8 cellular contexts compared by ENCODE assay signal in genomic region chr14:102819790-102820330, GRCh38. TPM values are rescaled to one million over a fixed set of nuclear protein-coding genes. Genes with fewer than 3 reads are reported as not detected.
A peak's percentile ranks its signal among the peaks of the same experiment; 100 is the strongest.
DNase-seq lines count a peak whose midpoint lies in the region; ATAC-seq and TF ChIP-seq lines count a peak whose summit lies in the region.

No MANE protein-coding gene starts in this region.

- TF ChIP-seq CTCF in thyroid gland (IDR thresholded peaks at IDR 0.05): no peak

- peaks cover 47% of the 10 kb centered on the region for H3K36me3 Mint-ChIP-seq in activated CD4-positive, alpha-beta T cell treated with anti-CD3 and anti-CD28 coated beads for 36 hours (ENCODE audit: low read depth)
- peaks cover 51% of the 10 kb centered on the region for H3K36me3 Mint-ChIP-seq in activated T-helper 2 cell treated with anti-CD3 and anti-CD28 coated beads, Interferon-gamma antibody, Interleukin-2, Interleukin-4, amounts not matched to agents 10 μg/mL and 5 μg/mL and 100 μg/mL, durations not matched to agents 14 hours and 24 hours and 36 hours (ENCODE audit: low read depth)
- peaks cover 66% of the 10 kb centered on the region for H3K36me3 Mint-ChIP-seq in stimulated activated effector memory CD8-positive, alpha-beta T cell treated with anti-CD3 and anti-CD28 coated beads, Interleukin-12 subunit alpha, Interleukin-12 subunit beta, amount 100 ng/mL, for 72 hours

- no peak overlapping the region for H3K4me3 ChIP-seq in thyroid gland (replicated peaks in 1 of 3)

- H3K9me3 Mint-ChIP-seq in activated CD4-positive, alpha-beta T cell treated with anti-CD3 and anti-CD28 coated beads for 36 hours (ENCODE audit: low read depth): no peaks in the 10 kb centered on the region
- no peaks in the 10 kb centered on the region for H3K9me3 Mint-ChIP-seq in activated T-helper 2 cell treated with anti-CD3 and anti-CD28 coated beads, Interferon-gamma antibody, Interleukin-2, Interleukin-4, amounts not matched to agents 10 μg/mL and 5 μg/mL and 100 μg/mL, durations not matched to agents 14 hours and 24 hours and 36 hours
- no peaks in the 10 kb centered on the region for H3K9me3 Mint-ChIP-seq in stimulated activated effector memory CD8-positive, alpha-beta T cell treated with anti-CD3 and anti-CD28 coated beads, Interleukin-12 subunit alpha, Interleukin-12 subunit beta, amount 100 ng/mL, for 72 hours

- peaks cover 0 to 23% of the 10 kb centered on the region in 2 donors for H3K4me1 ChIP-seq in thyroid gland

- H3K27me3 ChIP-seq in thyroid gland: no peaks in the 10 kb centered on the region

- peak overlapping the region; percentile 94 for H3K27ac Mint-ChIP-seq in activated CD4-positive, alpha-beta T cell treated with anti-CD3 and anti-CD28 coated beads for 36 hours
- peak overlapping the region; percentile 88 for H3K27ac Mint-ChIP-seq in activated T-helper 2 cell treated with anti-CD3 and anti-CD28 coated beads, Interferon-gamma antibody, Interleukin-2, Interleukin-4, amounts not matched to agents 10 μg/mL and 5 μg/mL and 100 μg/mL, durations not matched to agents 14 hours and 24 hours and 36 hours
- H3K27ac Mint-ChIP-seq in stimulated activated effector memory CD8-positive, alpha-beta T cell treated with anti-CD3 and anti-CD28 coated beads, Interleukin-12 subunit alpha, Interleukin-12 subunit beta, amount 100 ng/mL, for 72 hours: peak overlapping the region; percentile 93

- POLR2A ChIA-PET in activated CD4-positive, alpha-beta T cell treated with anti-CD3 and anti-CD28 coated beads for 36 hours (lab: Charles Lee): interaction anchor here (0.6 to 2.5 kb wide), 7 partner anchors 11 to 996 kb away, joined by 3 to 14 read pairs (median 4); no protein-coding TSS in a partner anchor

- no peak overlapping the region for H3K27ac ChIP-seq in thyroid gland

- H3K27me3 Mint-ChIP-seq in activated CD4-positive, alpha-beta T cell treated with anti-CD3 and anti-CD28 coated beads for 36 hours: no peaks in the 10 kb centered on the region
- no peaks in the 10 kb centered on the region for H3K27me3 Mint-ChIP-seq in activated T-helper 2 cell treated with anti-CD3 and anti-CD28 coated beads, Interferon-gamma antibody, Interleukin-2, Interleukin-4, amounts not matched to agents 10 μg/mL and 5 μg/mL and 100 μg/mL, durations not matched to agents 14 hours and 24 hours and 36 hours (ENCODE audit: low read depth)

- TF ChIP-seq POLR2A in thyroid gland (IDR thresholded peaks at IDR 0.05): no peak

- CTCF ChIA-PET in activated CD4-positive, alpha-beta T cell treated with anti-CD3 and anti-CD28 coated beads for 36 hours (lab: Charles Lee): interaction anchor here (1.7 to 6.0 kb wide), 2 partner anchors 11 to 29 kb away, joined by 5 to 40 read pairs; no protein-coding TSS in a partner anchor

- ATAC-seq in activated CD4-positive, alpha-beta T cell treated with anti-CD3 and anti-CD28 coated beads for 36 hours: peak; percentile 20
- ATAC-seq in HG02938 (IDR thresholded peaks at IDR 0.05; ENCODE audit: unreplicated experiment) (peak; percentile 24), GM19328 (IDR thresholded peaks at IDR 0.05; ENCODE audit: unreplicated experiment) (no peak)
- peak; percentile 29 for ATAC-seq in stimulated activated effector memory CD8-positive, alpha-beta T cell treated with anti-CD3 and anti-CD28 coated beads, Interleukin-12 subunit alpha, Interleukin-12 subunit beta, amount 100 ng/mL, for 72 hours

- peak; percentile 51 for DNase-seq in activated CD4-positive, alpha-beta T cell treated with anti-CD3 and anti-CD28 coated beads for 36 hours
- DNase-seq in activated CD4-positive, alpha-beta T cell treated with anti-CD3 and anti-CD28 coated beads, Interleukin-2, amount 50 U/mL, for 1 hour: no peak
- DNase-seq in activated T-helper 2 cell treated with anti-CD3 and anti-CD28 coated beads, Interferon-gamma antibody, Interleukin-2, Interleukin-4, amounts not matched to agents 10 μg/mL and 5 μg/mL and 100 μg/mL, durations not matched to agents 14 hours and 24 hours and 36 hours (ENCODE audit: low spot score): no peak
- DNase-seq in stimulated activated effector memory CD8-positive, alpha-beta T cell treated with anti-CD3 and anti-CD28 coated beads, Interleukin-12 subunit alpha, Interleukin-12 subunit beta, amount 100 ng/mL, for 72 hours (ENCODE audit: low spot score in 2 of 2): no peak
- DNase-seq in thyroid gland (no peak), NCI-H2227 (lab: John Stamatoyannopoulos, UW; ENCODE audit: unreplicated experiment) (no peak)

- 91 to 92% methylated on average over 15 of the region's 15 CpGs for WGBS in thyroid gland, 2 donors

- no peaks in the 10 kb centered on the region for H3K9me3 ChIP-seq in thyroid gland

- peak overlapping the region; percentile 61 for H3K4me3 Mint-ChIP-seq in activated CD4-positive, alpha-beta T cell treated with anti-CD3 and anti-CD28 coated beads for 36 hours
- peak overlapping the region; percentile 59 for H3K4me3 Mint-ChIP-seq in activated T-helper 2 cell treated with anti-CD3 and anti-CD28 coated beads, Interferon-gamma antibody, Interleukin-2, Interleukin-4, amounts not matched to agents 10 μg/mL and 5 μg/mL and 100 μg/mL, durations not matched to agents 14 hours and 24 hours and 36 hours (ENCODE audit: low read depth)
- peak overlapping the region; percentile 73 for H3K4me3 Mint-ChIP-seq in stimulated activated effector memory CD8-positive, alpha-beta T cell treated with anti-CD3 and anti-CD28 coated beads, Interleukin-12 subunit alpha, Interleukin-12 subunit beta, amount 100 ng/mL, for 72 hours

- H3K36me3 ChIP-seq in thyroid gland: no peaks in the 10 kb centered on the region

- peaks cover 87% of the 10 kb centered on the region for H3K4me1 Mint-ChIP-seq in activated CD4-positive, alpha-beta T cell treated with anti-CD3 and anti-CD28 coated beads for 36 hours
- peaks cover 68% of the 10 kb centered on the region for H3K4me1 Mint-ChIP-seq in activated T-helper 2 cell treated with anti-CD3 and anti-CD28 coated beads, Interferon-gamma antibody, Interleukin-2, Interleukin-4, amounts not matched to agents 10 μg/mL and 5 μg/mL and 100 μg/mL, durations not matched to agents 14 hours and 24 hours and 36 hours (ENCODE audit: low read depth)
- peaks cover 78% of the 10 kb centered on the region for H3K4me1 Mint-ChIP-seq in stimulated activated effector memory CD8-positive, alpha-beta T cell treated with anti-CD3 and anti-CD28 coated beads, Interleukin-12 subunit alpha, Interleukin-12 subunit beta, amount 100 ng/mL, for 72 hours

- intact Hi-C loops in activated CD4-positive, alpha-beta T cell treated with anti-CD3 and anti-CD28 coated beads for 36 hours (cut with DNase I, micrococcal nuclease): loop anchor here (1.0 to 5.0 kb wide), 5 partner anchors 35 to 998 kb away; partner anchors contain the start of gene EIF5 (in 1 of the 2)
- intact Hi-C loops in activated T-helper 2 cell treated with anti-CD3 and anti-CD28 coated beads, Interferon-gamma antibody, Interleukin-2, Interleukin-4, amounts not matched to agents 10 μg/mL and 5 μg/mL and 100 μg/mL, durations not matched to agents 14 hours and 24 hours and 36 hours (cut with micrococcal nuclease): loop anchor here (1.0 kb wide), 1 partner anchor 13 kb away; no protein-coding TSS in a partner anchor
- intact Hi-C loops in thyroid gland (cut with DNase I): no loop called here

RNA-seq across cellular contexts. Expression of gene TRAF3, which starts 42.6 kb away (rescaled TPM):
- total RNA-seq in activated CD4-positive, alpha-beta T cell treated with anti-CD3 and anti-CD28 coated beads for 36 hours: 10 to 100 TPM; 66.4 to 83.7 TPM
- total RNA-seq in activated T-helper 2 cell treated with anti-CD3 and anti-CD28 coated beads, Interferon-gamma antibody, Interleukin-2, Interleukin-4, amounts not matched to agents 10 μg/mL and 5 μg/mL and 100 μg/mL, durations not matched to agents 14 hours and 24 hours and 36 hours: 67.8 and 72.9 TPM in 2 replicates
- total RNA-seq in thyroid gland: 10 to 100 TPM; 15.9 to 24.9 (median 18.6) TPM
